ENCODE assay signal across 13 cellular contexts in genomic region chr13:106562301-106562700, GRCh38. TPM values are rescaled to one million over a fixed set of nuclear protein-coding genes. Genes with fewer than 3 reads are reported as not detected.
A peak's percentile ranks its signal among the peaks of the same experiment; 100 is the strongest.
DNase-seq lines count a peak whose midpoint lies in the region; ATAC-seq and TF ChIP-seq lines count a peak whose summit lies in the region.
"Had no signal": no experiment of that assay in that cellular context is flagged by ENCODE, and none has a peak within 500 bp of the region (broad histone marks: within the 10 kb centered on the region; RNA-seq: fewer than 3 reads in every experiment).

No MANE protein-coding gene starts in this region.

- H3K9me3 ChIP-seq in IMR-90 (ENCODE audit: control insufficient read depth, insufficient read depth, low read length) = no peaks in the 10 kb centered on the region
- no peaks in the 10 kb centered on the region for H3K9me3 ChIP-seq in trophoblast cell (ENCODE audit: insufficient read depth, low read depth, low read length)
- H3K9me3 ChIP-seq in endodermal cell (ENCODE audit: control insufficient read depth, low read length) = no peaks in the 10 kb centered on the region
- H3K9me3 ChIP-seq: testis had no signal

- CTCF ChIA-PET in activated CD4-positive, alpha-beta T cell treated with anti-CD3 and anti-CD28 coated beads for 36 hours (lab: Charles Lee) = interaction anchor here (0.7 kb wide), 1 partner anchor 59 kb away, joined by 3 read pairs; no protein-coding TSS in a partner anchor
- CTCF ChIA-PET in IMR-90 (lab: Yijun Ruan, JAX) = no interaction called here

- POLR2A ChIA-PET in activated CD4-positive, alpha-beta T cell treated with anti-CD3 and anti-CD28 coated beads for 36 hours (lab: Charles Lee) = interaction anchor here (0.6 to 0.7 kb wide), 2 partner anchors 20 to 620 kb away, joined by 3 read pairs; no protein-coding TSS in a partner anchor
- POLR2A ChIA-PET in IMR-90 (lab: Charles Lee; ENCODE audit: unreplicated experiment) = no interaction called here

- H3K4ac ChIP-seq in IMR-90 (ENCODE audit: low read depth, low read length) = no peak overlapping the region
- peak overlapping the region; percentile 94 for H3K4ac ChIP-seq in trophoblast cell (ENCODE audit: low read depth, low read length)

- intact Hi-C loops in activated CD4-positive, alpha-beta T cell treated with anti-CD3 and anti-CD28 coated beads for 36 hours (cut with DNase I, micrococcal nuclease) = no loop called here
- intact Hi-C loops in IMR-90 (cut with micrococcal nuclease) = no loop called here

- H2AFZ ChIP-seq in IMR-90 (replicated peaks; ENCODE audit: low read length, poor library complexity) (no peak overlapping the region), trophoblast cell (ENCODE audit: insufficient read depth, low read length, poor library complexity) (no peak overlapping the region)

- H3K27ac ChIP-seq in IMR-90 (ENCODE audit: insufficient read depth, low read length) (no peak overlapping the region), trophoblast cell (ENCODE audit: low read depth, low read length) (no peak overlapping the region), endodermal cell (ENCODE audit: low read depth, low read length) (no peak overlapping the region)
- H3K27ac ChIP-seq: foreskin keratinocyte had no signal

- no peak overlapping the region for H2AK5ac ChIP-seq in IMR-90 (ENCODE audit: low read depth, low read length)
- H2AK5ac ChIP-seq in trophoblast cell (ENCODE audit: low read length) = no peak overlapping the region

- ATAC-seq in activated CD4-positive, alpha-beta T cell treated with anti-CD3 and anti-CD28 coated beads for 36 hours = no peak
- no peak for ATAC-seq in IMR-90 (ENCODE audit: low read depth)

- peaks cover 17% of the 10 kb centered on the region for H3K9me1 ChIP-seq in IMR-90 (ENCODE audit: insufficient read depth, low read length)

- H2BK20ac ChIP-seq in IMR-90 (ENCODE audit: low read depth, low read length) = no peak overlapping the region

- no peak for TF ChIP-seq POLR2A in IMR-90 (IDR thresholded peaks at IDR 0.05; ENCODE audit: low read depth, low read length)

- H4K8ac ChIP-seq in IMR-90 (ENCODE audit: low read depth in 2 of 2, low read length in 2 of 2) = no peak overlapping the region
- H4K8ac ChIP-seq in trophoblast cell (ENCODE audit: low read depth, low read length) = no peak overlapping the region

- no peak for TF ChIP-seq RAD21 in IMR-90 (IDR thresholded peaks at IDR 0.05; ENCODE audit: low read length)

- no peak overlapping the region for H2AK9ac ChIP-seq in IMR-90 (replicated peaks; ENCODE audit: low read depth, low read length, poor library complexity)

- H3K4me3 ChIP-seq in IMR-90 (ENCODE audit: insufficient read depth, low read depth, low read length) (no peak overlapping the region), trophoblast cell (ENCODE audit: low read depth, low read length) (no peak overlapping the region), endodermal cell (ENCODE audit: low read length) (no peak overlapping the region)
- H3K4me3 ChIP-seq: testis had no signal

- H3K4me1 Mint-ChIP-seq in activated CD4-positive, alpha-beta T cell treated with anti-CD3 and anti-CD28 coated beads for 36 hours = peaks cover 67% of the 10 kb centered on the region
- peaks cover 55% of the 10 kb centered on the region for H3K4me1 Mint-ChIP-seq in endothelial cell (ENCODE audit: unreplicated experiment)
- peaks cover 49% of the 10 kb centered on the region for H3K4me1 Mint-ChIP-seq in endodermal cell

- H3K4me3 Mint-ChIP-seq in activated CD4-positive, alpha-beta T cell treated with anti-CD3 and anti-CD28 coated beads for 36 hours = peak overlapping the region; percentile 11
- H3K4me3 Mint-ChIP-seq in endothelial cell (ENCODE audit: unreplicated experiment) = peak overlapping the region; percentile 3
- H3K4me3 Mint-ChIP-seq in endodermal cell = no peak overlapping the region

- H2BK5ac ChIP-seq in IMR-90 (ENCODE audit: low read depth, low read length, poor library complexity, severe bottlenecking) = no peak overlapping the region
- H2BK5ac ChIP-seq in trophoblast cell (ENCODE audit: low read depth, low read length, poor library complexity) = no peak overlapping the region

- H3K4me1 ChIP-seq in IMR-90 (ENCODE audit: control insufficient read depth, insufficient read depth, low read length) (peaks cover 21% of the 10 kb centered on the region), trophoblast cell (ENCODE audit: control insufficient read depth in 1 of 2, insufficient read depth in 2 of 2, low read length in 2 of 2) (peaks cover 2% of the 10 kb centered on the region in 2 experiments), endodermal cell (ENCODE audit: control insufficient read depth, insufficient read depth, low read length) (no peaks in the 10 kb centered on the region)

- no peaks in the 10 kb centered on the region for H3K9me3 Mint-ChIP-seq in activated CD4-positive, alpha-beta T cell treated with anti-CD3 and anti-CD28 coated beads for 36 hours (ENCODE audit: low read depth)
- H3K9me3 Mint-ChIP-seq in endothelial cell (ENCODE audit: unreplicated experiment) = no peaks in the 10 kb centered on the region
- H3K9me3 Mint-ChIP-seq in endodermal cell = no peaks in the 10 kb centered on the region

- no peak overlapping the region for H2BK15ac ChIP-seq in IMR-90 (ENCODE audit: low read depth, low read length)

- in situ Hi-C loops in IMR-90 (cut with MboI; ENCODE audit: low sequenced_read_pairs) = no loop called here

- no peak overlapping the region for H3K14ac ChIP-seq in IMR-90 (replicated peaks; ENCODE audit: low read depth, low read length)
- no peak overlapping the region for H3K14ac ChIP-seq in trophoblast cell (ENCODE audit: low read length)

- H4K20me1 ChIP-seq in IMR-90 (ENCODE audit: insufficient read depth, low read length) = peaks cover 93% of the 10 kb centered on the region

- no peak overlapping the region for H3K56ac ChIP-seq in IMR-90 (ENCODE audit: extremely low read depth, insufficient read depth, low read length)

- H3K23ac ChIP-seq in IMR-90 (ENCODE audit: low read depth, low read length) = peak overlapping the region; percentile 13; the same call in 1 of the 2 replicates
- no peak overlapping the region for H3K23ac ChIP-seq in trophoblast cell (ENCODE audit: low read length)

- no peak overlapping the region for H4K5ac ChIP-seq in IMR-90 (ENCODE audit: low read depth, low read length)

- WGBS in IMR-90 (ENCODE audit: extremely low coverage in 2 of 2, insufficient read length in 1 of 2), 2 experiments = no CpG with 5 or more reads among the region's 1 CpG
- no CpG with 5 or more reads among the region's 1 CpG for WGBS in trophoblast cell (ENCODE audit: extremely low coverage, insufficient coverage, insufficient read length)
- WGBS in endodermal cell (ENCODE audit: insufficient coverage in 1 of 2, insufficient read length in 1 of 2), 2 experiments = 78% methylated on average over 1 of the region's 1 CpG; no CpG with 5 or more reads in 1 of the 2 experiments

- H4K91ac ChIP-seq in IMR-90 (ENCODE audit: insufficient read depth, low read depth, low read length) = no peak overlapping the region
- no peak overlapping the region for H4K91ac ChIP-seq in trophoblast cell (ENCODE audit: low read depth, low read length)

- peak overlapping the region; percentile 53 for H3K27ac Mint-ChIP-seq in activated CD4-positive, alpha-beta T cell treated with anti-CD3 and anti-CD28 coated beads for 36 hours
- H3K27ac Mint-ChIP-seq in endothelial cell (ENCODE audit: unreplicated experiment) (peak overlapping the region; percentile 65), endodermal cell (no peak overlapping the region)

- dilution Hi-C loops in IMR-90 (cut with HindIII; ENCODE audit: low sequenced_read_pairs, unreplicated experiment) = no loop called here

- no peaks in the 10 kb centered on the region for H3K27me3 Mint-ChIP-seq in activated CD4-positive, alpha-beta T cell treated with anti-CD3 and anti-CD28 coated beads for 36 hours
- H3K27me3 Mint-ChIP-seq in endothelial cell (ENCODE audit: unreplicated experiment) (peaks cover 13% of the 10 kb centered on the region), endodermal cell (ENCODE audit: insufficient read depth) (no peaks in the 10 kb centered on the region)

- H3K4me2 ChIP-seq in IMR-90 (ENCODE audit: low read depth, low read length) (no peak overlapping the region), trophoblast cell (ENCODE audit: low read length) (no peak overlapping the region)

- H3K36me3 ChIP-seq in IMR-90 (ENCODE audit: control insufficient read depth, insufficient read depth, low read length) (peaks cover 8% of the 10 kb centered on the region), trophoblast cell (ENCODE audit: control insufficient read depth in 1 of 2, insufficient read depth in 2 of 2, low read length in 2 of 2) (peaks cover 4 to 5% of the 10 kb centered on the region in 2 experiments), endodermal cell (ENCODE audit: control insufficient read depth, insufficient read depth, low read length) (peaks cover 22% of the 10 kb centered on the region)

- DNase-seq in activated CD4-positive, alpha-beta T cell treated with anti-CD3 and anti-CD28 coated beads for 36 hours = no peak
- DNase-seq in activated CD4-positive, alpha-beta T cell treated with anti-CD3 and anti-CD28 coated beads for 48 hours = no peak
- DNase-seq in IMR-90 = no peak
- DNase-seq in endothelial cell (ENCODE audit: low spot score) = no peak
- DNase-seq in trophoblast cell = no peak
- no peak for DNase-seq in NK-92 treated with Interleukin-12 subunit alpha and Interleukin-12 subunit beta, amount 100 ng/mL, for 24 hours (lab: John Stamatoyannopoulos, UW)
- no peak for DNase-seq in endodermal cell
- DNase-seq in NK-92 (lab: John Stamatoyannopoulos, UW; ENCODE audit: unreplicated experiment) = no peak
- DNase-seq: aorta, foreskin keratinocyte, NCI-H187, NCI-H748 treated with DMSO at 0.1 percent for 48 hours had no signal

- H3K9ac ChIP-seq in IMR-90 (ENCODE audit: low read depth, low read length) (no peak overlapping the region), trophoblast cell (ENCODE audit: low read length) (no peak overlapping the region), endodermal cell (ENCODE audit: extremely low read depth, low read length, poor library complexity, severe bottlenecking) (no peak overlapping the region)

- H3K79me1 ChIP-seq in IMR-90 (ENCODE audit: low read depth in 1 of 2, low read length in 2 of 2) (peaks cover 2 to 36% of the 10 kb centered on the region in 2 experiments; a peak in 3 of 4 replicates), trophoblast cell (ENCODE audit: low read length) (peaks cover under 1% of the 10 kb centered on the region)

- no peak for TF ChIP-seq CTCF in IMR-90 (conservative IDR thresholded peaks at IDR 0.05; ENCODE audit: low read depth, low read length)
- TF ChIP-seq CTCF in endothelial cell (IDR thresholded peaks at IDR 0.05; ENCODE audit: unreplicated experiment) = no peak
- no peak for TF ChIP-seq CTCF in endodermal cell (conservative IDR thresholded peaks at IDR 0.05)

- H3K36me3 Mint-ChIP-seq in activated CD4-positive, alpha-beta T cell treated with anti-CD3 and anti-CD28 coated beads for 36 hours (ENCODE audit: low read depth) = peaks cover 44% of the 10 kb centered on the region
- H3K36me3 Mint-ChIP-seq in endothelial cell (ENCODE audit: low read depth, unreplicated experiment) = peaks cover 25% of the 10 kb centered on the region
- peaks cover 23% of the 10 kb centered on the region for H3K36me3 Mint-ChIP-seq in endodermal cell (ENCODE audit: low read depth)

- H3K79me2 ChIP-seq in trophoblast cell (ENCODE audit: control insufficient read depth, insufficient read depth, low read length, poor library complexity) = peaks cover 16% of the 10 kb centered on the region

- H2BK12ac ChIP-seq in trophoblast cell (ENCODE audit: low read length) = no peak overlapping the region

- H3K18ac ChIP-seq in IMR-90 (ENCODE audit: low read depth, low read length) = no peak overlapping the region
- H3K18ac ChIP-seq in trophoblast cell (ENCODE audit: low read length) = no peak overlapping the region

- H3K27me3 ChIP-seq in IMR-90 (ENCODE audit: control insufficient read depth, insufficient read depth, low read length) = no peaks in the 10 kb centered on the region
- H3K27me3 ChIP-seq in trophoblast cell (ENCODE audit: insufficient read depth, low read length) = no peaks in the 10 kb centered on the region
- no peaks in the 10 kb centered on the region for H3K27me3 ChIP-seq in endodermal cell (ENCODE audit: control insufficient read depth, insufficient read depth, low read length, poor library complexity, severe bottlenecking)
- H3K27me3 ChIP-seq: foreskin keratinocyte, testis had no signal

- no peak overlapping the region for H4K12ac ChIP-seq in trophoblast cell (ENCODE audit: low read depth, low read length)

- H2BK120ac ChIP-seq in IMR-90 (ENCODE audit: low read depth, low read length) (no peak overlapping the region), trophoblast cell (ENCODE audit: insufficient read depth, low read length, poor library complexity) (no peak overlapping the region)

- no TSS peak for BruUV-seq in IMR-90 (replicated peaks; lab: Mats Ljungman, UMichigan)

RNA-seq across cellular contexts. Expression of gene ARGLU1, which starts 5.6 kb away (rescaled TPM):
- total RNA-seq in activated CD4-positive, alpha-beta T cell treated with anti-CD3 and anti-CD28 coated beads for 36 hours = 10 to 100 TPM; 68.8 to 94.2 TPM
- total RNA-seq in IMR-90 (2012; rRNA removed) (11.1 and 28.1 TPM in 2 replicates), endothelial cell (ENCODE audit: unreplicated experiment) (242 TPM), endodermal cell (100 to 1,000 TPM in 1 of 2 donors, 10 to 100 TPM in 1; 80.6 to 101 TPM)
- polyA plus RNA-seq in IMR-90 (2012; rRNA removed) = 50.0 and 51.4 TPM in 2 replicates
- 10.8 and 11.3 TPM in 2 replicates for polyA plus RNA-seq in IMR-90 (2012; cell fraction: cytosol; rRNA removed)
- polyA plus RNA-seq in IMR-90 (2012; cell fraction: nucleus; rRNA removed; ENCODE audit: low replicate concordance) = 142 and 399 TPM in 2 replicates
- 92.8 and 95.6 TPM in 2 replicates for polyA plus RNA-seq in trophoblast cell (2013)
- 228 TPM for polyA plus RNA-seq in endodermal cell (2013, experiment 1 of 2)
- polyA plus RNA-seq in endodermal cell (2013, experiment 2 of 2) = 191 TPM

RNA-seq across cellular contexts. Expression of gene EFNB2, which starts 26.8 kb away (rescaled TPM):
- total RNA-seq in activated CD4-positive, alpha-beta T cell treated with anti-CD3 and anti-CD28 coated beads for 36 hours = under 1 TPM; 0.05 to 0.14 TPM
- total RNA-seq in IMR-90 (2012; rRNA removed) (5.4 and 6.9 TPM in 2 replicates), endothelial cell (ENCODE audit: unreplicated experiment) (353 TPM), endodermal cell (1 to 10 TPM in 1 of 2 donors, under 1 TPM in 1; 0.84 to 3.1 TPM)
- 5.9 and 6.0 TPM in 2 replicates for polyA plus RNA-seq in IMR-90 (2012; rRNA removed)
- polyA plus RNA-seq in IMR-90 (2012; cell fraction: cytosol; rRNA removed) = 3.7 and 4.0 TPM in 2 replicates
- polyA plus RNA-seq in IMR-90 (2012; cell fraction: nucleus; rRNA removed; ENCODE audit: low replicate concordance) = 4.0 and 5.2 TPM in 2 replicates
- polyA plus RNA-seq in trophoblast cell (2013) = 67.0 and 70.6 TPM in 2 replicates
- polyA plus RNA-seq in endodermal cell (2013, experiment 1 of 2) = 133 TPM
- 126 TPM for polyA plus RNA-seq in endodermal cell (2013, experiment 2 of 2)

Comparison
In these comparisons a context has a peak if more than half of its experiments do, and no peak if none do; other contexts are left out.
1. RNA of gene EFNB2, which starts 26.8 kb away (total RNA-seq): 353 TPM in endothelial cell (single experiment); 5.4 to 6.9 TPM in IMR-90, 0.84 to 3.1 TPM in endodermal cell and 0.05 to 0.14 TPM in activated CD4-positive, alpha-beta T cell treated with anti-CD3 and anti-CD28 coated beads for 36 hours; every median in the first group is over 10 times any median in the second.